In genomic region chr15:69679623-69680228, GRCh38 we compare ENCODE assay signal across 10 cellular contexts.
DNase-seq lines count a peak whose midpoint lies in the region; ATAC-seq and TF ChIP-seq lines count a peak whose summit lies in the region.
"Had no signal": no experiment of that assay in that cellular context is flagged by ENCODE, and none has a peak within 500 bp of the region (broad histone marks: within the 10 kb centered on the region; RNA-seq: fewer than 3 reads in every experiment).

No MANE protein-coding gene starts in this region.

- intact Hi-C loops in ovary (cut with DNase I) = no loop called here

- TF ChIP-seq POLR2A in ovary (IDR thresholded peaks at IDR 0.05) = no peak

- H3K27me3 ChIP-seq in ovary = no peaks in the 10 kb centered on the region

- peak overlapping the region; percentile 58 to 64 for H3K4me3 Mint-ChIP-seq in activated T-cell treated with anti-CD3 and anti-CD28 coated beads, Interleukin-2, amount 50 U/mL, for 72 hours

- peak; percentile 86 for ATAC-seq in HG03060 (IDR thresholded peaks at IDR 0.05; ENCODE audit: low read depth, unreplicated experiment)
- peak; percentile 98 to 99 for ATAC-seq in activated T-cell treated with anti-CD3 and anti-CD28 coated beads, Interleukin-2, amount 50 U/mL, for 72 hours (replicated peaks in 1 of 2)

- H3K27ac ChIP-seq in ovary = no peak overlapping the region
- H3K27ac ChIP-seq: BLaER1 had no signal

- peaks cover 4 to 7% of the 10 kb centered on the region in 2 donors for H3K9me3 Mint-ChIP-seq in activated T-cell treated with anti-CD3 and anti-CD28 coated beads, Interleukin-2, amount 50 U/mL, for 72 hours

- no peaks in the 10 kb centered on the region for H3K4me1 ChIP-seq in ovary (ENCODE audit: insufficient read depth)

- WGBS in ovary, 3 donors = 72 to 81% (median 73%) methylated on average over 9 of the region's 9 CpGs

- no peak for TF ChIP-seq CTCF in ovary (IDR thresholded peaks at IDR 0.05)

- TF ChIP-seq EP300 in ovary (IDR thresholded peaks at IDR 0.05) = no peak

- H3K27ac Mint-ChIP-seq in activated T-cell treated with anti-CD3 and anti-CD28 coated beads, Interleukin-2, amount 50 U/mL, for 72 hours = peak overlapping the region; percentile 82

- H3K9me3 ChIP-seq in ovary = no peaks in the 10 kb centered on the region

- peak; percentile 56 for DNase-seq in activated naive CD4-positive, alpha-beta T cell treated with Interleukin-2 at 50 U/mL for 16 hours
- DNase-seq in activated naive CD4-positive, alpha-beta T cell treated with anti-CD3 and anti-CD28 coated beads, Interleukin-2, amount 50 U/mL, for 16 hours = no peak
- peak; percentile 79 to 83 for DNase-seq in activated T-cell treated with anti-CD3 and anti-CD28 coated beads, Interleukin-2, amount 50 U/mL, for 72 hours
- DNase-seq in COR-L47 (lab: John Stamatoyannopoulos, UW) (no peak), ovary (no peak), HT-29 (ENCODE audit: low spot score) (no peak), NCI-H446 (lab: John Stamatoyannopoulos, UW) (no peak)
- DNase-seq: SHP77 had no signal

- no peak overlapping the region for H3K4me3 ChIP-seq in ovary
- H3K4me3 ChIP-seq: BLaER1 had no signal

- peaks cover 7 to 11% of the 10 kb centered on the region in 2 donors for H3K36me3 Mint-ChIP-seq in activated T-cell treated with anti-CD3 and anti-CD28 coated beads, Interleukin-2, amount 50 U/mL, for 72 hours (ENCODE audit: insufficient read depth in 2 of 2)

- peaks cover 33% of the 10 kb centered on the region for H3K27me3 Mint-ChIP-seq in activated T-cell treated with anti-CD3 and anti-CD28 coated beads, Interleukin-2, amount 50 U/mL, for 72 hours (ENCODE audit: low read depth)

- H3K4me1 Mint-ChIP-seq in activated T-cell treated with anti-CD3 and anti-CD28 coated beads, Interleukin-2, amount 50 U/mL, for 72 hours (ENCODE audit: low read depth) = peaks cover 40% of the 10 kb centered on the region

- no peaks in the 10 kb centered on the region for H3K36me3 ChIP-seq in ovary
- H3K36me3 ChIP-seq: BLaER1 had no signal

Comparison
In these comparisons a context has a peak if more than half of its experiments do, and no peak if none do; other contexts are left out.
1. DNase-seq: peak in activated naive CD4-positive, alpha-beta T cell treated with Interleukin-2 at 50 U/mL for 16 hours (single experiment) and activated T-cell treated with anti-CD3 and anti-CD28 coated beads, Interleukin-2, amount 50 U/mL, for 72 hours (2 of 2); none in activated naive CD4-positive, alpha-beta T cell treated with anti-CD3 and anti-CD28 coated beads, Interleukin-2, amount 50 U/mL, for 16 hours (single experiment), COR-L47 (single experiment), ovary (0 of 5), HT-29 (single experiment) and NCI-H446 (0 of 2).